Comparison of ENCODE assay signal across 8 cellular contexts in the genomic region with DNA sequence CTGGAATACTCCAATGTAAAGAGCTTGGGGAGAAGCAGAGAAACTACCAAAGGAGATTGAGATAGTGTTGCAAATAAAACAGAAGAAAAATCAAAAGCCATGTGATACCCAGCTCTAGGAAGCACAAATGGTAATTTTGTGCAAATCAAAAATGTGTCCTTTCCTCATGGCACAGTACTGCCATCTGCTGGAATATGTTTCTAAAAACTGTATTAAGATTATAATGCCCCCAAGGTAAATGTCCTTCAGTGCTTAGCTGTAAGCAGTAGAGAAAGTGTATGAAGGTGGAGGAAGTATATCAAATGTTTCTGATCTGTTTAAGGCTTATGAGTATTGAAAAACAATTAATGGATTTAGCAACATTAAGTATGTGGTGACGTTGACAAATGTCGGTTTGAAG.
DNase-seq lines count a peak whose midpoint lies in the region; FAIRE-seq and TF ChIP-seq lines count a peak whose summit lies in the region.
"Not testable (repeated sequence)": the region's sequence is repeated elsewhere in the genome, so short reads cannot be mapped to it uniquely, and the experiment has no call there.

No MANE protein-coding gene starts in this region.

- peak; percentile 80 for FAIRE-seq in H54 (lab: Jason Lieb, UNC)

- not testable (repeated sequence) for H3K27ac ChIP-seq in left ventricle myocardium inferior (replicated peaks)

- H3K9me3 ChIP-seq in left ventricle myocardium inferior (replicated peaks), result not testable (repeated sequence)

- TF ChIP-seq POLR2A in H54 (IDR thresholded peaks at IDR 0.05; ENCODE audit: low read depth, low read length), result not testable (repeated sequence)

- not testable (repeated sequence) for H3K36me3 ChIP-seq in left ventricle myocardium inferior

- intact Hi-C loops in left ventricle myocardium inferior (cut with micrococcal nuclease), result not testable (repeated sequence)

- H3K27me3 ChIP-seq in left ventricle myocardium inferior (ENCODE audit: low read depth), result not testable (repeated sequence)

- DNase-seq in DMS 273 (lab: John Stamatoyannopoulos, UW; ENCODE audit: unreplicated experiment), result peak; percentile 59
- not testable (repeated sequence) for DNase-seq in H54 (ENCODE audit: insufficient read length, low spot score); left ventricle myocardium inferior; retinal pigment epithelial cell (ENCODE audit: low read depth)
- peak; percentile 13 for DNase-seq in NCI-H1048 (lab: John Stamatoyannopoulos, UW)
- DNase-seq in NCI-H446 treated with DMSO at 0.1 percent for 48 hours (lab: John Stamatoyannopoulos, UW), result peak; percentile 0
- DNase-seq in SHP77 treated with DMSO at 0.1 percent for 48 hours (lab: John Stamatoyannopoulos, UW), result peak; percentile 18
- DNase-seq in cardiac fibroblast (ENCODE audit: low read depth in 2 of 2), result peak; percentile 4 to 52

- H3K4me1 ChIP-seq in left ventricle myocardium inferior, result not testable (repeated sequence)

- not testable (repeated sequence) for H3K4me3 ChIP-seq in cardiac fibroblast (replicated peaks in 1 of 2; ENCODE audit: low read depth in 2 of 2, low read length in 2 of 2); left ventricle myocardium inferior; retinal pigment epithelial cell (ENCODE audit: low read length)

- TF ChIP-seq CTCF in cardiac fibroblast (IDR thresholded peaks at IDR 0.05; ENCODE audit: low read depth, low read length) (peak; percentile 23), left ventricle myocardium inferior (IDR thresholded peaks at IDR 0.05; ENCODE audit: borderline replicate concordance) (peak; percentile 33), retinal pigment epithelial cell (conservative IDR thresholded peaks at IDR 0.05; ENCODE audit: low read depth, low read length) (peak; percentile 7)
